22 cellular contexts compared by ENCODE assay signal in genomic region chrX:119211649-119212014, GRCh38. TPM values are rescaled to one million over a fixed set of nuclear protein-coding genes. Genes with fewer than 3 reads are reported as not detected.
DNase-seq lines count a peak whose midpoint lies in the region; ATAC-seq and TF ChIP-seq lines count a peak whose summit lies in the region.
"Had no signal": no experiment of that assay in that cellular context is flagged by ENCODE, and none has a peak within 500 bp of the region (broad histone marks: within the 10 kb centered on the region; RNA-seq: fewer than 3 reads in every experiment).

No MANE protein-coding gene starts in this region.

- no peaks in the 10 kb centered on the region for H3K4me1 ChIP-seq in right atrium auricular region
- no peaks in the 10 kb centered on the region for H3K4me1 ChIP-seq in heart left ventricle
- H3K4me1 ChIP-seq in left ventricle myocardium inferior, result no peaks in the 10 kb centered on the region
- H3K4me1 ChIP-seq: A549; BE2C; BLaER1 treated with 17β-estradiol and CSF1 and Interleukin-3, amounts not matched to agents 10 nM and 100 nM had no signal

- H3K4me3 Mint-ChIP-seq in nephron, result no peak overlapping the region
- H3K4me3 Mint-ChIP-seq in stimulated activated memory B cell treated with anti-CD40 and anti-IgM and Interleukin-4, amounts not matched to agents 10 μg/mL and 1 μg/mL and 100 μg/mL, for 72 hours, result no peak overlapping the region
- H3K4me3 Mint-ChIP-seq: CD4-positive, alpha-beta memory T cell; GM23338; H9 had no signal

- H3K9me3 Mint-ChIP-seq in nephron, result peaks cover 7% of the 10 kb centered on the region
- H3K9me3 Mint-ChIP-seq in stimulated activated memory B cell treated with anti-CD40 and anti-IgM and Interleukin-4, amounts not matched to agents 10 μg/mL and 1 μg/mL and 100 μg/mL, for 72 hours, result no peaks in the 10 kb centered on the region
- H3K9me3 Mint-ChIP-seq: CD4-positive, alpha-beta memory T cell had no signal

- WGBS in heart left ventricle, 4 donors, result 60 to 70% (median 68%) methylated on average over 1 of the region's 1 CpG

- H3K9me3 ChIP-seq in right atrium auricular region (no peaks in the 10 kb centered on the region), heart left ventricle (no peaks in the 10 kb centered on the region), left ventricle myocardium inferior (replicated peaks) (no peaks in the 10 kb centered on the region)
- H3K9me3 ChIP-seq: A549, BE2C had no signal

- intact Hi-C loops in Right ventricle myocardium inferior (cut with DNase I) (loop anchor here (10.0 kb wide), 1 partner anchor 97 kb away; no protein-coding TSS in a partner anchor), heart left ventricle (cut with DNase I) (loop anchor here in 4 of 10 donors (10.0 kb wide), 2 partner anchors 67 to 87 kb away; partner anchors contain the start of gene KIAA1210 (in 1 of the 4)), left ventricle myocardium inferior (cut with micrococcal nuclease) (no loop called here)

- DNase-seq in Right ventricle myocardium inferior (ENCODE audit: missing footprints) (no peak), right atrium auricular region (ENCODE audit: low spot score) (no peak), heart left ventricle (peak in 2 of 5 donors; percentile 27 to 45), left ventricle myocardium inferior (no peak)
- DNase-seq: 8988T; ACHN; AML-193; BE2C; Calu3; CD4-positive, alpha-beta memory T cell; COR-L47; DMS53; DMS79 treated with DMSO at 0.1 percent for 48 hours; GF-D8; H9 had no signal

- H3K27ac Mint-ChIP-seq in nephron, result peak overlapping the region; percentile 7 to 62 (median 61)
- no peak overlapping the region for H3K27ac Mint-ChIP-seq in stimulated activated memory B cell treated with anti-CD40 and anti-IgM and Interleukin-4, amounts not matched to agents 10 μg/mL and 1 μg/mL and 100 μg/mL, for 72 hours
- H3K27ac Mint-ChIP-seq: CD4-positive, alpha-beta memory T cell; GM23338; H9 had no signal

- H3K27me3 Mint-ChIP-seq in nephron (ENCODE audit: low read depth), result no peaks in the 10 kb centered on the region
- H3K27me3 Mint-ChIP-seq in stimulated activated memory B cell treated with anti-CD40 and anti-IgM and Interleukin-4, amounts not matched to agents 10 μg/mL and 1 μg/mL and 100 μg/mL, for 72 hours, result peaks cover 9% of the 10 kb centered on the region

- H3K36me3 ChIP-seq in right atrium auricular region (no peaks in the 10 kb centered on the region), heart left ventricle (no peaks in the 10 kb centered on the region), left ventricle myocardium inferior (no peaks in the 10 kb centered on the region)
- H3K36me3 ChIP-seq: BE2C; BLaER1 treated with 17β-estradiol and CSF1 and Interleukin-3, amounts not matched to agents 10 nM and 100 nM had no signal

- peaks cover 15% of the 10 kb centered on the region for H3K4me1 Mint-ChIP-seq in nephron
- no peaks in the 10 kb centered on the region for H3K4me1 Mint-ChIP-seq in stimulated activated memory B cell treated with anti-CD40 and anti-IgM and Interleukin-4, amounts not matched to agents 10 μg/mL and 1 μg/mL and 100 μg/mL, for 72 hours
- H3K4me1 Mint-ChIP-seq: CD4-positive, alpha-beta memory T cell; GM23338; H9 had no signal

- H3K27ac ChIP-seq in right atrium auricular region (peak overlapping the region in 1 of 2 donors; percentile 58), heart left ventricle (peak overlapping the region in 6 of 12 donors; percentile 16 to 76 (median 52)), left ventricle myocardium inferior (replicated peaks) (peak overlapping the region; percentile 73)
- H3K27ac ChIP-seq: A549; BLaER1 treated with 17β-estradiol and CSF1 and Interleukin-3, amounts not matched to agents 10 nM and 100 nM had no signal

- ATAC-seq in Right ventricle myocardium inferior (peak; percentile 95), heart left ventricle (peak; percentile 90 to 94 (median 92)), HG03095 (IDR thresholded peaks at IDR 0.05; ENCODE audit: unreplicated experiment) (no peak)
- ATAC-seq in stimulated activated memory B cell treated with anti-CD40 and anti-IgM and Interleukin-4, amounts not matched to agents 10 μg/mL and 1 μg/mL and 100 μg/mL, for 72 hours, result no peak
- ATAC-seq: A549, GM23338, HCT116 had no signal

- no peaks in the 10 kb centered on the region for H3K36me3 Mint-ChIP-seq in nephron (ENCODE audit: low read depth)
- no peaks in the 10 kb centered on the region for H3K36me3 Mint-ChIP-seq in stimulated activated memory B cell treated with anti-CD40 and anti-IgM and Interleukin-4, amounts not matched to agents 10 μg/mL and 1 μg/mL and 100 μg/mL, for 72 hours
- H3K36me3 Mint-ChIP-seq: CD4-positive, alpha-beta memory T cell had no signal

- no peak for TF ChIP-seq POLR2A in heart left ventricle (IDR thresholded peaks at IDR 0.05)

- no peak overlapping the region for H3K4me3 ChIP-seq in right atrium auricular region
- H3K4me3 ChIP-seq in heart left ventricle, result no peak overlapping the region
- no peak overlapping the region for H3K4me3 ChIP-seq in left ventricle myocardium inferior
- H3K4me3 ChIP-seq: A549; BLaER1 treated with 17β-estradiol and CSF1 and Interleukin-3, amounts not matched to agents 10 nM and 100 nM; GM23338 had no signal

- TF ChIP-seq CTCF in right atrium auricular region (IDR thresholded peaks at IDR 0.05) (no peak), heart left ventricle (IDR thresholded peaks at IDR 0.05) (no peak), left ventricle myocardium inferior (IDR thresholded peaks at IDR 0.05; ENCODE audit: borderline replicate concordance) (no peak), nephron (IDR thresholded peaks at IDR 0.05; ENCODE audit: unreplicated experiment in 3 of 3) (no peak)

- H3K27me3 ChIP-seq in right atrium auricular region (no peaks in the 10 kb centered on the region), heart left ventricle (peaks cover 0 to 16% (median 0%) of the 10 kb centered on the region in 9 donors), left ventricle myocardium inferior (ENCODE audit: low read depth) (no peaks in the 10 kb centered on the region)
- H3K27me3 ChIP-seq: BLaER1 treated with 17β-estradiol and CSF1 and Interleukin-3, amounts not matched to agents 10 nM and 100 nM had no signal

RNA-seq across cellular contexts. Expression of gene PGRMC1, which starts 24.5 kb away (rescaled TPM):
- 21.9 TPM for total RNA-seq in Right ventricle myocardium inferior
- total RNA-seq in right atrium auricular region, result 10 to 100 TPM; 26.8 to 42.7 TPM
- 10 to 100 TPM; 12.6 to 28.6 (median 17.1) TPM for total RNA-seq in heart left ventricle
- polyA plus RNA-seq in heart left ventricle, result 10 to 100 TPM; 18.9 to 28.0 TPM
- total RNA-seq in left ventricle myocardium inferior, result 16.1 TPM

Comparison
In these comparisons a context has a peak if more than half of its experiments do, and no peak if none do; other contexts are left out.
1. ATAC-seq: peak in Right ventricle myocardium inferior (single experiment) and heart left ventricle (4 of 4); none in HG03095 (single experiment) and stimulated activated memory B cell treated with anti-CD40 and anti-IgM and Interleukin-4, amounts not matched to agents 10 μg/mL and 1 μg/mL and 100 μg/mL, for 72 hours (single experiment).